1 cellular context compared by ENCODE assay signal in genomic region chr1:5992034-5992813, GRCh38.
TF ChIP-seq lines count a peak whose summit lies in the region.

NPHP4 (minus strand) TSS chr1:5992425; CDS start chr1:5986289, 6,136 bp downstream.

TF ChIP-seq in WTC11, 78 proteins besides CTCF, POLR2A, EP300 and RAD21 (continued from another document):
- TF ChIP-seq MAX (CRISPR knock-in tag; IDR thresholded peaks at IDR 0.05) = peak; percentile 67
- peak; percentile 31; the same call in 1 of the 2 replicates for TF ChIP-seq ZNF423 (CRISPR knock-in tag; IDR thresholded peaks at IDR 0.05)
- TF ChIP-seq, protein P1, sequence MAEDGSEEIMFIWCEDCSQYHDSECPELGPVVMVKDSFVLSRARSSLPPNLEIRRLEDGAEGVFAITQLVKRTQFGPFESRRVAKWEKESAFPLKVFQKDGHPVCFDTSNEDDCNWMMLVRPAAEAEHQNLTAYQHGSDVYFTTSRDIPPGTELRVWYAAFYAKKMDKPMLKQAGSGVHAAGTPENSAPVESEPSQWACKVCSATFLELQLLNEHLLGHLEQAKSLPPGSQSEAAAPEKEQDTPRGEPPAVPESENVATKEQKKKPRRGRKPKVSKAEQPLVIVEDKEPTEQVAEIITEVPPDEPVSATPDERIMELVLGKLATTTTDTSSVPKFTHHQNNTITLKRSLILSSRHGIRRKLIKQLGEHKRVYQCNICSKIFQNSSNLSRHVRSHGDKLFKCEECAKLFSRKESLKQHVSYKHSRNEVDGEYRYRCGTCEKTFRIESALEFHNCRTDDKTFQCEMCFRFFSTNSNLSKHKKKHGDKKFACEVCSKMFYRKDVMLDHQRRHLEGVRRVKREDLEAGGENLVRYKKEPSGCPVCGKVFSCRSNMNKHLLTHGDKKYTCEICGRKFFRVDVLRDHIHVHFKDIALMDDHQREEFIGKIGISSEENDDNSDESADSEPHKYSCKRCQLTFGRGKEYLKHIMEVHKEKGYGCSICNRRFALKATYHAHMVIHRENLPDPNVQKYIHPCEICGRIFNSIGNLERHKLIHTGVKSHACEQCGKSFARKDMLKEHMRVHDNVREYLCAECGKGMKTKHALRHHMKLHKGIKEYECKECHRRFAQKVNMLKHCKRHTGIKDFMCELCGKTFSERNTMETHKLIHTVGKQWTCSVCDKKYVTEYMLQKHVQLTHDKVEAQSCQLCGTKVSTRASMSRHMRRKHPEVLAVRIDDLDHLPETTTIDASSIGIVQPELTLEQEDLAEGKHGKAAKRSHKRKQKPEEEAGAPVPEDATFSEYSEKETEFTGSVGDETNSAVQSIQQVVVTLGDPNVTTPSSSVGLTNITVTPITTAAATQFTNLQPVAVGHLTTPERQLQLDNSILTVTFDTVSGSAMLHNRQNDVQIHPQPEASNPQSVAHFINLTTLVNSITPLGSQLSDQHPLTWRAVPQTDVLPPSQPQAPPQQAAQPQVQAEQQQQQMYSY (CRISPR knock-in tag; IDR thresholded peaks at IDR 0.05) = peak; percentile 99
- TF ChIP-seq ETV6 (CRISPR knock-in tag; IDR thresholded peaks at IDR 0.05) = 0 out of 2 replicates have a peak, but pooled peaks have one; percentile 13
- TF ChIP-seq USF2 (CRISPR knock-in tag; IDR thresholded peaks at IDR 0.05) = peak; percentile 45
- TF ChIP-seq, protein P2, sequence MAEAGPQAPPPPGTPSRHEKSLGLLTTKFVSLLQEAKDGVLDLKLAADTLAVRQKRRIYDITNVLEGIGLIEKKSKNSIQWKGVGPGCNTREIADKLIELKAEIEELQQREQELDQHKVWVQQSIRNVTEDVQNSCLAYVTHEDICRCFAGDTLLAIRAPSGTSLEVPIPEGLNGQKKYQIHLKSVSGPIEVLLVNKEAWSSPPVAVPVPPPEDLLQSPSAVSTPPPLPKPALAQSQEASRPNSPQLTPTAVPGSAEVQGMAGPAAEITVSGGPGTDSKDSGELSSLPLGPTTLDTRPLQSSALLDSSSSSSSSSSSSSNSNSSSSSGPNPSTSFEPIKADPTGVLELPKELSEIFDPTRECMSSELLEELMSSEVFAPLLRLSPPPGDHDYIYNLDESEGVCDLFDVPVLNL (CRISPR knock-in tag; IDR thresholded peaks at IDR 0.05; ENCODE audit: borderline replicate concordance, low read depth) = peak; percentile 53; the same call in 1 of the 2 replicates
- TF ChIP-seq MYBL2 (CRISPR knock-in tag; IDR thresholded peaks at IDR 0.05) = peak; percentile 42; the same call in 1 of the 2 replicates
